Comparison of ENCODE assay signal across 16 cellular contexts in genomic region chr4:1239141-1239948, GRCh38. TPM values are rescaled to one million over a fixed set of nuclear protein-coding genes. Genes with fewer than 3 reads are reported as not detected.
DNase-seq lines count a peak whose midpoint lies in the region; ATAC-seq, FAIRE-seq and TF ChIP-seq lines count a peak whose summit lies in the region.
"Had no signal": no experiment of that assay in that cellular context is flagged by ENCODE, and none has a peak within 500 bp of the region (broad histone marks: within the 10 kb centered on the region; RNA-seq: fewer than 3 reads in every experiment).

No MANE protein-coding gene starts in this region.

- BruUV-seq in HepG2 (replicated peaks; lab: Mats Ljungman, UMichigan) = no TSS peak

- CTCF ChIA-PET in HepG2 (lab: Yijun Ruan, JAX; ENCODE audit: low intra/inter-chr PET ratio, low total read pairs) = no interaction called here

- no peak overlapping the region for H2AFZ ChIP-seq in HepG2 (ENCODE audit: low read length)

- TF ChIP-seq EP300 in HepG2 (IDR thresholded peaks at IDR 0.05; ENCODE audit: low read depth in 2 of 2, low read length in 2 of 2) = no peak
- TF ChIP-seq EP300 in HepG2 (CRISPR knock-in tag; IDR thresholded peaks at IDR 0.05; ENCODE audit: borderline replicate concordance) = no peak
- no peak for TF ChIP-seq EP300 in sigmoid colon (IDR thresholded peaks at IDR 0.05)

- 97% methylated on average over 20 of the region's 43 CpGs for WGBS in HepG2 (ENCODE audit: low lambda C conversion rate)
- WGBS in sigmoid colon, 2 donors = 87 to 91% methylated on average over 43 of the region's 43 CpGs

- no peaks in the 10 kb centered on the region for H3K9me3 ChIP-seq in Peyer's patch
- H3K9me3 ChIP-seq in HepG2 (ENCODE audit: low read length) = no peaks in the 10 kb centered on the region
- H3K9me3 ChIP-seq in sigmoid colon = no peaks in the 10 kb centered on the region

- intact Hi-C loops in HepG2 (cut with micrococcal nuclease; ENCODE audit: unreplicated experiment) (no loop called here), sigmoid colon (cut with DNase I) (no loop called here)

- FAIRE-seq in GM12891 (lab: Jason Lieb, UNC) = no peak
- FAIRE-seq in HepG2 (lab: Jason Lieb, UNC) = no peak
- FAIRE-seq: G401.6, HTR-8/SVneo had no signal

- ATAC-seq in HepG2 = no peak; the same call in 1 of the 3 replicates
- no peak for ATAC-seq in HG03354 (IDR thresholded peaks at IDR 0.05; ENCODE audit: poor library complexity, severe bottlenecking, unreplicated experiment)
- ATAC-seq: stimulated activated memory B cell treated with anti-CD40 and anti-IgM and Interleukin-4, amounts not matched to agents 10 μg/mL and 1 μg/mL and 100 μg/mL, for 72 hours had no signal

- no peak for TF ChIP-seq POLR2A in GM12891 (IDR thresholded peaks at IDR 0.05; ENCODE audit: low read depth, low read length)
- TF ChIP-seq POLR2A in Peyer's patch (IDR thresholded peaks at IDR 0.05) = no peak
- TF ChIP-seq POLR2A in HepG2 (IDR thresholded peaks at IDR 0.05; ENCODE audit: insufficient read depth in 1 of 2, low read depth in 2 of 2, low read length in 2 of 2) = no peak
- TF ChIP-seq POLR2A in sigmoid colon (IDR thresholded peaks at IDR 0.05) = no peak

- peaks cover 26% of the 10 kb centered on the region; the same call in 1 of the 2 replicates for H4K20me1 ChIP-seq in HepG2 (ENCODE audit: insufficient read depth, low read length)

- peaks cover 11 to 35% (median 17%) of the 10 kb centered on the region in 4 donors for H3K4me1 ChIP-seq in Peyer's patch
- H3K4me1 ChIP-seq in HepG2 (ENCODE audit: insufficient read depth, low read length) = no peaks in the 10 kb centered on the region
- peaks cover 0 to 43% (median 32%) of the 10 kb centered on the region in 4 donors for H3K4me1 ChIP-seq in sigmoid colon

- H3K9ac ChIP-seq in HepG2 (ENCODE audit: insufficient read depth, low read depth, low read length) = no peak overlapping the region

- no peak overlapping the region for H3K27ac ChIP-seq in Peyer's patch
- H3K27ac ChIP-seq in HepG2 (ENCODE audit: extremely low read length, insufficient read depth, low read length) = no peak overlapping the region
- H3K27ac ChIP-seq in sigmoid colon = no peak overlapping the region

- peaks cover 43% of the 10 kb centered on the region for H3K79me2 ChIP-seq in HepG2 (ENCODE audit: insufficient read depth, low read length)

- no peak overlapping the region for H3K4me3 ChIP-seq in Peyer's patch
- H3K4me3 ChIP-seq in HepG2 (replicated peaks in 1 of 3; ENCODE audit: insufficient read depth in 1 of 3, low read depth in 2 of 3, low read length in 3 of 3) = no peak overlapping the region
- no peak overlapping the region for H3K4me3 ChIP-seq in sigmoid colon

- DNase-seq in GM12891 (ENCODE audit: insufficient read length, low spot score) (peak; percentile 23), Peyer's patch (peak in 2 of 3 donors; percentile 44 to 45), HepG2 (ENCODE audit: low spot score) (no peak), sigmoid colon (peak; percentile 54), NCI-H146 (lab: John Stamatoyannopoulos, UW) (no peak), DMS153 (lab: John Stamatoyannopoulos, UW) (no peak)
- DNase-seq: activated CD4-positive, CD25-positive, alpha-beta regulatory T cell; CD4-positive, CD25-positive, alpha-beta regulatory T cell; immature natural killer cell; NCI-H1092 treated with DMSO at 0.1 percent for 48 hours; NCI-H345; stimulated activated CD4-positive, alpha-beta T cell treated with anti-CD3 and anti-CD28 coated beads, Interleukin-4, amount 100 ng/mL, for 24 hours had no signal

- TF ChIP-seq RAD21 in HepG2 (CRISPR knock-in tag; IDR thresholded peaks at IDR 0.05) = no peak

- POLR2A ChIA-PET in HepG2 (lab: Yijun Ruan, JAX) = no interaction called here

- in situ Hi-C loops in HepG2 (cut with HindIII; ENCODE audit: extremely low pct_ligation_motif_present, low pct_unique_long_range_greater_than_20kb) = no loop called here

- TF ChIP-seq CTCF in Peyer's patch (IDR thresholded peaks at IDR 0.05) (no peak), HepG2 (CRISPR knock-in tag; IDR thresholded peaks at IDR 0.05) (no peak), sigmoid colon (IDR thresholded peaks at IDR 0.05) (no peak)

- H3K36me3 ChIP-seq in Peyer's patch = peaks cover 0 to 64% (median 0%) of the 10 kb centered on the region in 3 donors
- H3K36me3 ChIP-seq in HepG2 (replicated peaks in 1 of 2; ENCODE audit: control insufficient read depth in 1 of 2, insufficient read depth in 2 of 2, low read length in 2 of 2) = peaks cover 21 to 60% of the 10 kb centered on the region in 2 experiments; a peak in 4 of 5 replicates
- H3K36me3 ChIP-seq in sigmoid colon = peaks cover 0 to 66% (median 50%) of the 10 kb centered on the region in 4 donors

- H3K27me3 ChIP-seq in Peyer's patch = no peaks in the 10 kb centered on the region
- no peaks in the 10 kb centered on the region for H3K27me3 ChIP-seq in HepG2 (ENCODE audit: control insufficient read depth in 1 of 2, insufficient read depth in 2 of 2, low read length in 2 of 2)
- no peaks in the 10 kb centered on the region for H3K27me3 ChIP-seq in sigmoid colon

- H3K4me2 ChIP-seq in HepG2 (ENCODE audit: low read depth, low read length) = no peak overlapping the region

TF ChIP-seq in GM12891, 5 proteins besides CTCF, POLR2A, EP300 and RAD21:
- TF ChIP-seq TAF1 (IDR thresholded peaks at IDR 0.05; ENCODE audit: low read depth, low read length) (no peak), POLR2AphosphoS5 (IDR thresholded peaks at IDR 0.05; ENCODE audit: low read depth, low read length) (0 out of 2 replicates have a peak, but pooled peaks have one; percentile 25)

TF ChIP-seq in HepG2, 621 proteins besides CTCF, POLR2A, EP300 and RAD21 (continues in another document):
- TF ChIP-seq AGO2 (optimal IDR thresholded peaks at IDR 0.05; ENCODE audit: low read depth, low read length) = peak; percentile 89
- TF ChIP-seq RBFOX2 (IDR thresholded peaks at IDR 0.05; ENCODE audit: low read depth, low read length) = peak; percentile 47; the same call in 1 of the 2 replicates
- TF ChIP-seq RBM22 (optimal IDR thresholded peaks at IDR 0.05; ENCODE audit: low read length) = peak; percentile 10
- TF ChIP-seq MTA3 (CRISPR knock-in tag; IDR thresholded peaks at IDR 0.05) = no peak

RNA-seq across cellular contexts. Expression of gene CTBP1, which starts 9.6 kb away (rescaled TPM):
- 97.8 TPM for polyA plus RNA-seq in GM12891 (2012; ENCODE audit: low read depth, missing spikeins)
- 100 to 1,000 TPM; 245 to 371 (median 288) TPM for total RNA-seq in Peyer's patch
- 106 and 112 TPM in 2 replicates for total RNA-seq in HepG2 (2016; rRNA removed; fragmentation: Illumina TruSeq; extraction: Trizol)
- total RNA-seq in HepG2 (2016; cell fraction: cytosol; rRNA removed; fragmentation: Illumina TruSeq; extraction: Trizol; ENCODE audit: low read depth) = 119 TPM in 2 replicates
- total RNA-seq in HepG2 (2016; cell fraction: insoluble cytoplasmic fraction; rRNA removed; fragmentation: Illumina TruSeq; extraction: Trizol) = 83.8 and 121 TPM in 2 replicates
- total RNA-seq in HepG2 (2016; cell fraction: membrane; rRNA removed; fragmentation: Illumina TruSeq; extraction: Trizol) = 133 and 173 TPM in 2 replicates
- 51.5 and 60.9 TPM in 2 replicates for total RNA-seq in HepG2 (2016; cell fraction: nucleus; rRNA removed; fragmentation: Illumina TruSeq; extraction: Trizol)
- polyA plus RNA-seq in HepG2 (2011; rRNA removed) = 78.5 and 123 TPM in 2 replicates
- polyA plus RNA-seq in HepG2 (2011; cell fraction: cytosol; rRNA removed) = 87.2 and 182 TPM in 2 replicates
- polyA plus RNA-seq in HepG2 (2011; cell fraction: nucleus; rRNA removed) = 489 and 636 TPM in 2 replicates
- polyA plus RNA-seq in HepG2 (2012) = 69.0 and 92.6 TPM in 2 replicates
- 49.5 and 64.7 TPM in 2 replicates for polyA plus RNA-seq in HepG2 (2016; cell fraction: cytosol; fragmentation: Illumina TruSeq; extraction: Trizol; ENCODE audit: low read depth)
- polyA plus RNA-seq in HepG2 (2016; cell fraction: insoluble cytoplasmic fraction; fragmentation: Illumina TruSeq; extraction: Trizol; ENCODE audit: low read depth) = 101 and 112 TPM in 2 replicates
- 103 and 116 TPM in 2 replicates for polyA plus RNA-seq in HepG2 (2016; cell fraction: membrane; fragmentation: Illumina TruSeq; extraction: Trizol; ENCODE audit: low read depth)
- polyA plus RNA-seq in HepG2 (2016; cell fraction: nucleus; fragmentation: Illumina TruSeq; extraction: Trizol; ENCODE audit: insufficient read depth, low read depth) = 152 and 155 TPM in 2 replicates
- polyA minus RNA-seq in HepG2 (2011; rRNA and poly(A)+ RNA removed; ENCODE audit: low replicate concordance) = 136 and 350 TPM in 2 replicates
- polyA minus RNA-seq in HepG2 (2011; cell fraction: cytosol; rRNA and poly(A)+ RNA removed) = 85.1 and 100 TPM in 2 replicates
- 47.7 and 48.4 TPM in 2 replicates for polyA minus RNA-seq in HepG2 (2011; cell fraction: nucleus; rRNA and poly(A)+ RNA removed)
- total RNA-seq in sigmoid colon = 100 to 1,000 TPM in 3 of 4 donors, 10 to 100 TPM in 1; 98.9 to 160 (median 129) TPM
- polyA plus RNA-seq in sigmoid colon = 100 to 1,000 TPM in 1 of 3 donors, 10 to 100 TPM in 2; 67.9 to 162 (median 71.4) TPM

RNA-seq across cellular contexts. Expression of gene MAEA, which starts 50.3 kb away (rescaled TPM):
- polyA plus RNA-seq in GM12891 (2012; ENCODE audit: low read depth, missing spikeins) = 36.2 TPM
- 100 to 1,000 TPM; 112 to 200 (median 143) TPM for total RNA-seq in Peyer's patch
- total RNA-seq in HepG2 (2016; rRNA removed; fragmentation: Illumina TruSeq; extraction: Trizol) = 52.0 and 65.2 TPM in 2 replicates
- 10.0 and 10.5 TPM in 2 replicates for total RNA-seq in HepG2 (2016; cell fraction: cytosol; rRNA removed; fragmentation: Illumina TruSeq; extraction: Trizol; ENCODE audit: low read depth)
- 55.0 and 59.4 TPM in 2 replicates for total RNA-seq in HepG2 (2016; cell fraction: insoluble cytoplasmic fraction; rRNA removed; fragmentation: Illumina TruSeq; extraction: Trizol)
- total RNA-seq in HepG2 (2016; cell fraction: membrane; rRNA removed; fragmentation: Illumina TruSeq; extraction: Trizol) = 23.7 and 24.2 TPM in 2 replicates
- 30.2 and 31.7 TPM in 2 replicates for total RNA-seq in HepG2 (2016; cell fraction: nucleus; rRNA removed; fragmentation: Illumina TruSeq; extraction: Trizol)
- polyA plus RNA-seq in HepG2 (2011; rRNA removed) = 57.1 and 60.7 TPM in 2 replicates
- polyA plus RNA-seq in HepG2 (2011; cell fraction: cytosol; rRNA removed) = 48.5 and 73.3 TPM in 2 replicates
- 171 and 221 TPM in 2 replicates for polyA plus RNA-seq in HepG2 (2011; cell fraction: nucleus; rRNA removed)
- 28.9 and 30.8 TPM in 2 replicates for polyA plus RNA-seq in HepG2 (2012)
- polyA plus RNA-seq in HepG2 (2016; cell fraction: cytosol; fragmentation: Illumina TruSeq; extraction: Trizol; ENCODE audit: low read depth) = 5.9 and 6.3 TPM in 2 replicates
- polyA plus RNA-seq in HepG2 (2016; cell fraction: insoluble cytoplasmic fraction; fragmentation: Illumina TruSeq; extraction: Trizol; ENCODE audit: low read depth) = 60.8 and 67.1 TPM in 2 replicates
- polyA plus RNA-seq in HepG2 (2016; cell fraction: membrane; fragmentation: Illumina TruSeq; extraction: Trizol; ENCODE audit: low read depth) = 15.8 and 16.9 TPM in 2 replicates
- 69.6 and 72.4 TPM in 2 replicates for polyA plus RNA-seq in HepG2 (2016; cell fraction: nucleus; fragmentation: Illumina TruSeq; extraction: Trizol; ENCODE audit: insufficient read depth, low read depth)
- 56.6 and 139 TPM in 2 replicates for polyA minus RNA-seq in HepG2 (2011; rRNA and poly(A)+ RNA removed; ENCODE audit: low replicate concordance)
- 41.7 and 45.7 TPM in 2 replicates for polyA minus RNA-seq in HepG2 (2011; cell fraction: cytosol; rRNA and poly(A)+ RNA removed)
- 40.9 and 44.3 TPM in 2 replicates for polyA minus RNA-seq in HepG2 (2011; cell fraction: nucleus; rRNA and poly(A)+ RNA removed)
- total RNA-seq in sigmoid colon = 10 to 100 TPM; 44.2 to 56.2 (median 49.6) TPM
- polyA plus RNA-seq in sigmoid colon = 10 to 100 TPM; 51.1 to 89.8 (median 80.0) TPM

Comparison
In these comparisons a context has a peak if more than half of its experiments do, and no peak if none do; other contexts are left out.
1. DNase-seq: peak in GM12891 (single experiment), Peyer's patch (2 of 3) and sigmoid colon (single experiment); none in HepG2 (single experiment), NCI-H146 (single experiment) and DMS153 (single experiment).